Comparison of ENCODE assay signal across 1 cellular context in genomic region chr1:114458208-114458777, GRCh38.
A peak's percentile ranks its signal among the peaks of the same experiment; 100 is the strongest.
TF ChIP-seq lines count a peak whose summit lies in the region.

No MANE protein-coding gene starts in this region.

TF ChIP-seq in HepG2, 621 proteins besides CTCF, POLR2A, EP300 and RAD21 (continued from another document):
- TF ChIP-seq, protein P1, sequence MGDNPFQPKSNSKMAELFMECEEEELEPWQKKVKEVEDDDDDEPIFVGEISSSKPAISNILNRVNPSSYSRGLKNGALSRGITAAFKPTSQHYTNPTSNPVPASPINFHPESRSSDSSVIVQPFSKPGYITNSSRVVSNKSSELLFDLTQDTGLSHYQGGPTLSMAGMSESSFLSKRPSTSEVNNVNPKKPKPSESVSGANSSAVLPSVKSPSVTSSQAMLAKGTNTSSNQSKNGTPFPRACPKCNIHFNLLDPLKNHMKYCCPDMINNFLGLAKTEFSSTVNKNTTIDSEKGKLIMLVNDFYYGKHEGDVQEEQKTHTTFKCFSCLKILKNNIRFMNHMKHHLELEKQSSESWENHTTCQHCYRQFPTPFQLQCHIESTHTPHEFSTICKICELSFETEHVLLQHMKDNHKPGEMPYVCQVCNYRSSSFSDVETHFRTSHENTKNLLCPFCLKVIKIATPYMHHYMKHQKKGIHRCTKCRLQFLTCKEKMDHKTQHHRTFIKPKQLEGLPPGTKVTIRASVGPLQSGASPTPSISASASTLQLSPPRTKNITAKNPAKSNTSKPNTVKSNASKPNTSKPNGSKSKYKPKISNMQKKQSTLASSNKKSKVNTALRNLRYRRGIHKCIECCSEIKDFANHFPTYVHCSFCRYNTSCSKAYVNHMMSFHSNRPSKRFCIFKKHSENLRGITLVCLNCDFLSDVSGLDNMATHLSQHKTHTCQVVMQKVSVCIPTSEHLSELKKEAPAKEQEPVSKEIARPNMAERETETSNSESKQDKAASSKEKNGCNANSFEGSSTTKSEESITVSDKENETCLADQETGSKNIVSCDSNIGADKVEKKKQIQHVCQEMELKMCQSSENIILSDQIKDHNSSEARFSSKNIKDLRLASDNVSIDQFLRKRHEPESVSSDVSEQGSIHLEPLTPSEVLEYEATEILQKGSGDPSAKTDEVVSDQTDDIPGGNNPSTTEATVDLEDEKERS (CRISPR knock-in tag; IDR thresholded peaks at IDR 0.05) = 0 out of 2 replicates have a peak, but pooled peaks have one; percentile 32
- TF ChIP-seq DPF2 (CRISPR knock-in tag; IDR thresholded peaks at IDR 0.05; ENCODE audit: borderline replicate concordance, low read depth) = no peak
- TF ChIP-seq PHF21A (CRISPR knock-in tag; IDR thresholded peaks at IDR 0.05) = no peak
- no peak for TF ChIP-seq HNRNPK (IDR thresholded peaks at IDR 0.05; ENCODE audit: low read depth, low read length, poor library complexity, severe bottlenecking)
- no peak for TF ChIP-seq U2AF1 (optimal IDR thresholded peaks at IDR 0.05; ENCODE audit: low read depth, low read length)
- TF ChIP-seq ZMYM4 (CRISPR knock-in tag; IDR thresholded peaks at IDR 0.05) = peak; percentile 32
- TF ChIP-seq NCOA2 (CRISPR knock-in tag; IDR thresholded peaks at IDR 0.05) = peak; percentile 24; the same call in 1 of the 2 replicates
- peak; percentile 24; the same call in 1 of the 2 replicates for TF ChIP-seq SAP130 (CRISPR knock-in tag; IDR thresholded peaks at IDR 0.05; ENCODE audit: low read depth)
- peak; percentile 19; the same call in 1 of the 2 replicates for TF ChIP-seq HDAC2 (CRISPR knock-in tag; IDR thresholded peaks at IDR 0.05)
- TF ChIP-seq RFXAP (CRISPR knock-in tag; IDR thresholded peaks at IDR 0.05; ENCODE audit: borderline replicate concordance) = no peak
- peak; percentile 61; the same call in 1 of the 2 replicates for TF ChIP-seq TBX3 (IDR thresholded peaks at IDR 0.05; ENCODE audit: borderline replicate concordance)
- TF ChIP-seq, protein P2, sequence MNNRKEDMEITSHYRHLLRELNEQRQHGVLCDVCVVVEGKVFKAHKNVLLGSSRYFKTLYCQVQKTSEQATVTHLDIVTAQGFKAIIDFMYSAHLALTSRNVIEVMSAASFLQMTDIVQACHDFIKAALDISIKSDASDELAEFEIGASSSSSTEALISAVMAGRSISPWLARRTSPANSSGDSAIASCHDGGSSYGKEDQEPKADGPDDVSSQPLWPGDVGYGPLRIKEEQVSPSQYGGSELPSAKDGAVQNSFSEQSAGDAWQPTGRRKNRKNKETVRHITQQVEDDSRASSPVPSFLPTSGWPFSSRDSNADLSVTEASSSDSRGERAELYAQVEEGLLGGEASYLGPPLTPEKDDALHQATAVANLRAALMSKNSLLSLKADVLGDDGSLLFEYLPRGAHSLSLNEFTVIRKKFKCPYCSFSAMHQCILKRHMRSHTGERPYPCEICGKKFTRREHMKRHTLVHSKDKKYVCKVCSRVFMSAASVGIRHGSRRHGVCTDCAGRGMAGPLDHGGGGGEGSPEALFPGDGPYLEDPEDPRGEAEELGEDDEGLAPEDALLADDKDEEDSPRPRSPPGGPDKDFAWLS (CRISPR knock-in tag; IDR thresholded peaks at IDR 0.05; ENCODE audit: borderline replicate concordance) = no peak
- TF ChIP-seq ZNF207 (IDR thresholded peaks at IDR 0.05; ENCODE audit: borderline replicate concordance) = no peak
- TF ChIP-seq HNF1B (CRISPR knock-in tag; IDR thresholded peaks at IDR 0.05) = no peak
- TF ChIP-seq ZBTB42 (CRISPR knock-in tag; IDR thresholded peaks at IDR 0.05) = no peak
- TF ChIP-seq, protein P3, sequence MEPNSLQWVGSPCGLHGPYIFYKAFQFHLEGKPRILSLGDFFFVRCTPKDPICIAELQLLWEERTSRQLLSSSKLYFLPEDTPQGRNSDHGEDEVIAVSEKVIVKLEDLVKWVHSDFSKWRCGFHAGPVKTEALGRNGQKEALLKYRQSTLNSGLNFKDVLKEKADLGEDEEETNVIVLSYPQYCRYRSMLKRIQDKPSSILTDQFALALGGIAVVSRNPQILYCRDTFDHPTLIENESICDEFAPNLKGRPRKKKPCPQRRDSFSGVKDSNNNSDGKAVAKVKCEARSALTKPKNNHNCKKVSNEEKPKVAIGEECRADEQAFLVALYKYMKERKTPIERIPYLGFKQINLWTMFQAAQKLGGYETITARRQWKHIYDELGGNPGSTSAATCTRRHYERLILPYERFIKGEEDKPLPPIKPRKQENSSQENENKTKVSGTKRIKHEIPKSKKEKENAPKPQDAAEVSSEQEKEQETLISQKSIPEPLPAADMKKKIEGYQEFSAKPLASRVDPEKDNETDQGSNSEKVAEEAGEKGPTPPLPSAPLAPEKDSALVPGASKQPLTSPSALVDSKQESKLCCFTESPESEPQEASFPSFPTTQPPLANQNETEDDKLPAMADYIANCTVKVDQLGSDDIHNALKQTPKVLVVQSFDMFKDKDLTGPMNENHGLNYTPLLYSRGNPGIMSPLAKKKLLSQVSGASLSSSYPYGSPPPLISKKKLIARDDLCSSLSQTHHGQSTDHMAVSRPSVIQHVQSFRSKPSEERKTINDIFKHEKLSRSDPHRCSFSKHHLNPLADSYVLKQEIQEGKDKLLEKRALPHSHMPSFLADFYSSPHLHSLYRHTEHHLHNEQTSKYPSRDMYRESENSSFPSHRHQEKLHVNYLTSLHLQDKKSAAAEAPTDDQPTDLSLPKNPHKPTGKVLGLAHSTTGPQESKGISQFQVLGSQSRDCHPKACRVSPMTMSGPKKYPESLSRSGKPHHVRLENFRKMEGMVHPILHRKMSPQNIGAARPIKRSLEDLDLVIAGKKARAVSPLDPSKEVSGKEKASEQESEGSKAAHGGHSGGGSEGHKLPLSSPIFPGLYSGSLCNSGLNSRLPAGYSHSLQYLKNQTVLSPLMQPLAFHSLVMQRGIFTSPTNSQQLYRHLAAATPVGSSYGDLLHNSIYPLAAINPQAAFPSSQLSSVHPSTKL (CRISPR knock-in tag; IDR thresholded peaks at IDR 0.05) = peak; percentile 76
- no peak for TF ChIP-seq ZC3H4 (CRISPR knock-in tag; IDR thresholded peaks at IDR 0.05; ENCODE audit: borderline replicate concordance)
- TF ChIP-seq ZNF782 (CRISPR knock-in tag; IDR thresholded peaks at IDR 0.05; ENCODE audit: borderline replicate concordance) = no peak
- peak; percentile 77 for TF ChIP-seq CEBPB (IDR thresholded peaks at IDR 0.05; ENCODE audit: borderline replicate concordance, low read depth, low read length)
- TF ChIP-seq HOXA3 (CRISPR knock-in tag; IDR thresholded peaks at IDR 0.05) = peak; percentile 38; the same call in 1 of the 2 replicates
- TF ChIP-seq NFRKB (IDR thresholded peaks at IDR 0.05) = no peak
- peak; percentile 28; the same call in 1 of the 2 replicates for TF ChIP-seq ELF3 (CRISPR knock-in tag; IDR thresholded peaks at IDR 0.05)
- TF ChIP-seq GABPA (IDR thresholded peaks at IDR 0.05; ENCODE audit: low read depth, low read length) = no peak
- TF ChIP-seq GABPA (CRISPR knock-in tag; IDR thresholded peaks at IDR 0.05; ENCODE audit: low read depth) = peak; percentile 58
- no peak for TF ChIP-seq KDM1A (CRISPR knock-in tag; IDR thresholded peaks at IDR 0.05)
- no peak for TF ChIP-seq CREB1 (IDR thresholded peaks at IDR 0.05)
- TF ChIP-seq CREB1 (CRISPR knock-in tag; IDR thresholded peaks at IDR 0.05) = peak; percentile 13; the same call in 1 of the 2 replicates
- TF ChIP-seq, protein P4, sequence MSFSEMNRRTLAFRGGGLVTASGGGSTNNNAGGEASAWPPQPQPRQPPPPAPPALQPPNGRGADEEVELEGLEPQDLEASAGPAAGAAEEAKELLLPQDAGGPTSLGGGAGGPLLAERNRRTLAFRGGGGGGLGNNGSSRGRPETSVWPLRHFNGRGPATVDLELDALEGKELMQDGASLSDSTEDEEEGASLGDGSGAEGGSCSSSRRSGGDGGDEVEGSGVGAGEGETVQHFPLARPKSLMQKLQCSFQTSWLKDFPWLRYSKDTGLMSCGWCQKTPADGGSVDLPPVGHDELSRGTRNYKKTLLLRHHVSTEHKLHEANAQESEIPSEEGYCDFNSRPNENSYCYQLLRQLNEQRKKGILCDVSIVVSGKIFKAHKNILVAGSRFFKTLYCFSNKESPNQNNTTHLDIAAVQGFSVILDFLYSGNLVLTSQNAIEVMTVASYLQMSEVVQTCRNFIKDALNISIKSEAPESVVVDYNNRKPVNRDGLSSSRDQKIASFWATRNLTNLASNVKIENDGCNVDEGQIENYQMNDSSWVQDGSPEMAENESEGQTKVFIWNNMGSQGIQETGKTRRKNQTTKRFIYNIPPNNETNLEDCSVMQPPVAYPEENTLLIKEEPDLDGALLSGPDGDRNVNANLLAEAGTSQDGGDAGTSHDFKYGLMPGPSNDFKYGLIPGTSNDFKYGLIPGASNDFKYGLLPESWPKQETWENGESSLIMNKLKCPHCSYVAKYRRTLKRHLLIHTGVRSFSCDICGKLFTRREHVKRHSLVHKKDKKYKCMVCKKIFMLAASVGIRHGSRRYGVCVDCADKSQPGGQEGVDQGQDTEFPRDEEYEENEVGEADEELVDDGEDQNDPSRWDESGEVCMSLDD (CRISPR knock-in tag; IDR thresholded peaks at IDR 0.05; ENCODE audit: borderline replicate concordance) = no peak
- no peak for TF ChIP-seq ZNF780A (CRISPR knock-in tag; IDR thresholded peaks at IDR 0.05)
- TF ChIP-seq HMGXB4 (CRISPR knock-in tag; IDR thresholded peaks at IDR 0.05; ENCODE audit: borderline replicate concordance in 1 of 2, low read depth in 1 of 2) = 0 out of 4 replicates have a peak, but pooled peaks of 1 of the 2 experiments have one; percentile 17
- no peak for TF ChIP-seq ZNF83 (CRISPR knock-in tag; IDR thresholded peaks at IDR 0.05; ENCODE audit: borderline replicate concordance)
- peak; percentile 50; the same call in 1 of the 2 replicates for TF ChIP-seq TBX2 (CRISPR knock-in tag; IDR thresholded peaks at IDR 0.05; ENCODE audit: borderline replicate concordance)
- peak; percentile 72 for TF ChIP-seq FOSL1 (CRISPR knock-in tag; IDR thresholded peaks at IDR 0.05; ENCODE audit: borderline replicate concordance)
- TF ChIP-seq HOXA7 (CRISPR knock-in tag; IDR thresholded peaks at IDR 0.05) = no peak
- TF ChIP-seq, protein P5, sequence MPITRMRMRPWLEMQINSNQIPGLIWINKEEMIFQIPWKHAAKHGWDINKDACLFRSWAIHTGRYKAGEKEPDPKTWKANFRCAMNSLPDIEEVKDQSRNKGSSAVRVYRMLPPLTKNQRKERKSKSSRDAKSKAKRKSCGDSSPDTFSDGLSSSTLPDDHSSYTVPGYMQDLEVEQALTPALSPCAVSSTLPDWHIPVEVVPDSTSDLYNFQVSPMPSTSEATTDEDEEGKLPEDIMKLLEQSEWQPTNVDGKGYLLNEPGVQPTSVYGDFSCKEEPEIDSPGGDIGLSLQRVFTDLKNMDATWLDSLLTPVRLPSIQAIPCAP (CRISPR knock-in tag; IDR thresholded peaks at IDR 0.05; ENCODE audit: low read depth) = no peak
